In the genomic region with DNA sequence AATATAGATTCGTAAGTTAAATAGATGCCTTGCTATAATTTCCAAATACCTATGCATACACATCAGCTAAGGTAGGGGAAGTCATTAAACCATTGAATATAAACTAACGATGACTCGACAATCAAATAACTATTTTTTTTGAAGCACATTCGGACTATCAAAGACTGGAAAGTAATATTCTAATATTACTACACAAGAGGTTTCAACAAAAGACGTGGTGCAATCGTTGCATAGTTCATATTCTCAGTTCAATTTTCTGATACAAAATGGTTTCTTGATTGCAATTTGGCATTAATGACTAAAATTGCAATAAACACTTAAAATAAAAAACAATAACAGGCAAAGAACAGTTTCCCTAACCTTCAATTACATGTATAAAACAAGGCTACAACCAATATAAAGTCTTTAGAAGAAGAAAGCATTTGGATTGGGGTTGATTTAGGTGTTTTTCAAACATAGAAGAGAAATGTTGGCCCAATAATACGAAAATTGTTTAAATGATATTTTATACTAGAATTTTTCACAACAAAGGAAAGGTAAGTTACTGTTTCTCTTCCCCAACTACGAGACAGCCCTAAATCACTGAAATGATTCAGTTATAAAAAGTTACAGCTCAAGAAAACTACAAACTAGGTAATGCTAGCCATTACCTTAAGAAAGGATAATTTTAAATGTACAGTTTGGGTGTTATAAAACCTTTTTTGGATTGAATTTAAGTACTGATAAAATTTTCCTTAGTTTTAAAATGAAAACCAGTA, we compare ENCODE assay signal across 14 cellular contexts. TPM values are rescaled to one million over a fixed set of nuclear protein-coding genes. Genes with fewer than 3 reads are reported as not detected.
A peak's percentile ranks its signal among the peaks of the same experiment; 100 is the strongest.
DNase-seq lines count a peak whose midpoint lies in the region; ATAC-seq and TF ChIP-seq lines count a peak whose summit lies in the region.
"Had no signal": no experiment of that assay in that cellular context is flagged by ENCODE, and none has a peak within 500 bp of the region (broad histone marks: within the 10 kb centered on the region; RNA-seq: fewer than 3 reads in every experiment).

No MANE protein-coding gene starts in this region.

- H3K4me1 ChIP-seq in ACC112 (ENCODE audit: control insufficient read depth, insufficient read depth, low read length, unreplicated experiment) = peaks cover 44% of the 10 kb centered on the region
- peaks cover 20% of the 10 kb centered on the region for H3K4me1 ChIP-seq in psoas muscle
- H3K4me1 ChIP-seq: BLaER1 had no signal

- H3K4me3 ChIP-seq in ACC112 (ENCODE audit: low read depth, low read length) = peak overlapping the region; percentile 90
- peak overlapping the region; percentile 86 for H3K4me3 ChIP-seq in WI38 (ENCODE audit: low read depth, low read length)
- H3K4me3 ChIP-seq in psoas muscle = peak overlapping the region; percentile 76
- H3K4me3 ChIP-seq: BLaER1 had no signal

- peaks cover 100% of the 10 kb centered on the region for H3K79me2 ChIP-seq in ACC112 (ENCODE audit: control insufficient read depth, insufficient read depth, low read length, unreplicated experiment)

- DNase-seq in fibroblast of peridontal ligament (ENCODE audit: extremely low read depth) (peak; percentile 64), psoas muscle (no peak), UCSD-AML1 (lab: John Stamatoyannopoulos, UW; ENCODE audit: unreplicated experiment) (no peak), left colon (no peak), kidney tubule cell (ENCODE audit: low spot score) (no peak)
- DNase-seq: activated CD8-positive, alpha-beta T cell treated with anti-CD3 and anti-CD28 coated beads for 36 hours; GDM1; stimulated activated naive B cell treated with anti-CD40 and anti-IgM and Interleukin-4, amounts not matched to agents 10 μg/mL and 1 μg/mL and 100 μg/mL, for 72 hours had no signal

- H3K27ac ChIP-seq in ACC112 (ENCODE audit: low read depth, low read length) (peak overlapping the region; percentile 90), psoas muscle (peak overlapping the region; percentile 90)
- H3K27ac ChIP-seq: BLaER1, KMS-11 had no signal

- no peaks in the 10 kb centered on the region for H3K9me3 ChIP-seq in psoas muscle
- H3K9me3 ChIP-seq: BLaER1 had no signal

- TF ChIP-seq CTCF in WI38 (IDR thresholded peaks at IDR 0.05; ENCODE audit: low read depth, low read length) (no peak), psoas muscle (IDR thresholded peaks at IDR 0.05) (no peak)

- H2AFZ ChIP-seq in ACC112 (ENCODE audit: low read length, unreplicated experiment) = no peak overlapping the region

- H3K36me3 ChIP-seq in ACC112 (ENCODE audit: insufficient read depth, low read length) = peaks cover 62% of the 10 kb centered on the region
- no peaks in the 10 kb centered on the region for H3K36me3 ChIP-seq in psoas muscle (ENCODE audit: insufficient read depth in 1 of 2, low read depth in 1 of 2)
- H3K36me3 ChIP-seq: BLaER1 had no signal

- 23 to 38% (median 26%) methylated on average over 8 of the region's 8 CpGs for WGBS in psoas muscle, 3 donors

- intact Hi-C loops in psoas muscle (cut with DNase I) (no loop called here), left colon (cut with DNase I, micrococcal nuclease) (no loop called here)

- ATAC-seq in psoas muscle = no peak
- no peak for ATAC-seq in left colon
- no peak for ATAC-seq in GM21619 (IDR thresholded peaks at IDR 0.05; ENCODE audit: unreplicated experiment)
- ATAC-seq: activated CD8-positive, alpha-beta T cell treated with anti-CD3 and anti-CD28 coated beads for 36 hours; stimulated activated naive B cell treated with anti-CD40 and anti-IgM and Interleukin-4, amounts not matched to agents 10 μg/mL and 1 μg/mL and 100 μg/mL, for 72 hours had no signal

- no peaks in the 10 kb centered on the region for H3K27me3 ChIP-seq in ACC112 (ENCODE audit: insufficient read depth, low read length)
- H3K27me3 ChIP-seq in psoas muscle (ENCODE audit: insufficient read depth in 3 of 3, low read length in 2 of 3) = peaks cover 0 to 6% (median 0%) of the 10 kb centered on the region in 3 donors

RNA-seq across cellular contexts. Expression of a gene that starts 17.6 kb away (rescaled TPM):
- total RNA-seq in psoas muscle (under 1 TPM in 1 of 4 donors, not detected in 3; 0.45 TPM), left colon (not detected)
- under 1 TPM in 1 of 3 donors, not detected in 2; 0.04 TPM for polyA plus RNA-seq in psoas muscle
- total RNA-seq: activated CD8-positive, alpha-beta T cell treated with anti-CD3 and anti-CD28 coated beads for 36 hours had no signal
- polyA plus RNA-seq: esophagus had no signal
